Comparison of ENCODE assay signal across 1 cellular context in genomic region chrX:49166914-49167739, GRCh38.
A peak's percentile ranks its signal among the peaks of the same experiment; 100 is the strongest.
TF ChIP-seq lines count a peak whose summit lies in the region.

No MANE protein-coding gene starts in this region.

TF ChIP-seq in K562, 482 proteins besides CTCF, POLR2A, EP300 and RAD21 (continued from another document and continues in another):
- TF ChIP-seq NEUROD1 (IDR thresholded peaks at IDR 0.05; ENCODE audit: borderline replicate concordance, low read depth, low read length, partially characterized antibody) (peak; percentile 82), ZBTB40 (IDR thresholded peaks at IDR 0.05) (peak; percentile 43; the same call in 1 of the 2 replicates), ZBTB40 (CRISPR knock-in tag; IDR thresholded peaks at IDR 0.05) (no peak), POU5F1 (IDR thresholded peaks at IDR 0.05; ENCODE audit: borderline replicate concordance, low read depth, low read length, partially characterized antibody) (no peak), TBP (optimal IDR thresholded peaks at IDR 0.05; ENCODE audit: low read depth, low read length) (peak; percentile 64), ZNF445 (CRISPR knock-in tag; IDR thresholded peaks at IDR 0.05; ENCODE audit: low read depth) (no peak), ZNF318 (IDR thresholded peaks at IDR 0.05; ENCODE audit: borderline replicate concordance in 1 of 2, low read depth in 1 of 2) (peak in 1 of 2 experiments; percentile 71; a peak in 2 of 4 replicates), ATF2 (CRISPR knock-in tag; IDR thresholded peaks at IDR 0.05) (no peak), ZFX (CRISPR knock-in tag; IDR thresholded peaks at IDR 0.05) (peak; percentile 59; the same call in 1 of the 2 replicates), MAZ (CRISPR knock-in tag; conservative IDR thresholded peaks at IDR 0.05 in 1 of 2, IDR thresholded peaks at IDR 0.05 in 1 of 2) (peak in 1 of 2 experiments; percentile 54; a peak in 1 of 4 replicates), TRIM24 (IDR thresholded peaks at IDR 0.05) (peak; percentile 27 to 70; a peak in 2 of 4 replicates), ZFPM2 (CRISPR knock-in tag; IDR thresholded peaks at IDR 0.05) (no peak), ATF1 (CRISPR knock-in tag; IDR thresholded peaks at IDR 0.05) (no peak), ATF1 (tag; IDR thresholded peaks at IDR 0.05) (peak; percentile 46; the same call in 1 of the 2 replicates), ZBTB17 (CRISPR knock-in tag; IDR thresholded peaks at IDR 0.05) (0 out of 2 replicates have a peak, but pooled peaks have one; percentile 14), NFXL1 (CRISPR knock-in tag; IDR thresholded peaks at IDR 0.05) (no peak), ZNF324 (CRISPR knock-in tag; IDR thresholded peaks at IDR 0.05) (no peak), ZNF76 (CRISPR knock-in tag; IDR thresholded peaks at IDR 0.05; ENCODE audit: borderline replicate concordance) (peak; percentile 7; the same call in 1 of the 2 replicates), LARP7 (IDR thresholded peaks at IDR 0.05) (0 out of 2 replicates have a peak, but pooled peaks have one; percentile 12), SPI1 (IDR thresholded peaks at IDR 0.05; ENCODE audit: borderline replicate concordance, low read depth, low read length) (peak; percentile 66), RFX5 (IDR thresholded peaks at IDR 0.05; ENCODE audit: low read depth, low read length) (no peak), DMBX1 (CRISPR knock-in tag; IDR thresholded peaks at IDR 0.05; ENCODE audit: borderline replicate concordance) (peak; percentile 38; the same call in 1 of the 2 replicates), MYBL2 (IDR thresholded peaks at IDR 0.05; ENCODE audit: low read depth) (no peak), MYBL2 (CRISPR knock-in tag; IDR thresholded peaks at IDR 0.05; ENCODE audit: borderline replicate concordance) (no peak)
- TF ChIP-seq, protein P1, sequence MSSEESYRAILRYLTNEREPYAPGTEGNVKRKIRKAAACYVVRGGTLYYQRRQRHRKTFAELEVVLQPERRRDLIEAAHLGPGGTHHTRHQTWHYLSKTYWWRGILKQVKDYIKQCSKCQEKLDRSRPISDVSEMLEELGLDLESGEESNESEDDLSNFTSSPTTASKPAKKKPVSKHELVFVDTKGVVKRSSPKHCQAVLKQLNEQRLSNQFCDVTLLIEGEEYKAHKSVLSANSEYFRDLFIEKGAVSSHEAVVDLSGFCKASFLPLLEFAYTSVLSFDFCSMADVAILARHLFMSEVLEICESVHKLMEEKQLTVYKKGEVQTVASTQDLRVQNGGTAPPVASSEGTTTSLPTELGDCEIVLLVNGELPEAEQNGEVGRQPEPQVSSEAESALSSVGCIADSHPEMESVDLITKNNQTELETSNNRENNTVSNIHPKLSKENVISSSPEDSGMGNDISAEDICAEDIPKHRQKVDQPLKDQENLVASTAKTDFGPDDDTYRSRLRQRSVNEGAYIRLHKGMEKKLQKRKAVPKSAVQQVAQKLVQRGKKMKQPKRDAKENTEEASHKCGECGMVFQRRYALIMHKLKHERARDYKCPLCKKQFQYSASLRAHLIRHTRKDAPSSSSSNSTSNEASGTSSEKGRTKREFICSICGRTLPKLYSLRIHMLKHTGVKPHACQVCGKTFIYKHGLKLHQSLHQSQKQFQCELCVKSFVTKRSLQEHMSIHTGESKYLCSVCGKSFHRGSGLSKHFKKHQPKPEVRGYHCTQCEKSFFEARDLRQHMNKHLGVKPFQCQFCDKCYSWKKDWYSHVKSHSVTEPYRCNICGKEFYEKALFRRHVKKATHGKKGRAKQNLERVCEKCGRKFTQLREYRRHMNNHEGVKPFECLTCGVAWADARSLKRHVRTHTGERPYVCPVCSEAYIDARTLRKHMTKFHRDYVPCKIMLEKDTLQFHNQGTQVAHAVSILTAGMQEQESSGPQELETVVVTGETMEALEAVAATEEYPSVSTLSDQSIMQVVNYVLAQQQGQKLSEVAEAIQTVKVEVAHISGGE (CRISPR knock-in tag; IDR thresholded peaks at IDR 0.05), result peak in 1 of 3 experiments; percentile 52; a peak in 1 of 6 replicates
- TF ChIP-seq, protein P2, sequence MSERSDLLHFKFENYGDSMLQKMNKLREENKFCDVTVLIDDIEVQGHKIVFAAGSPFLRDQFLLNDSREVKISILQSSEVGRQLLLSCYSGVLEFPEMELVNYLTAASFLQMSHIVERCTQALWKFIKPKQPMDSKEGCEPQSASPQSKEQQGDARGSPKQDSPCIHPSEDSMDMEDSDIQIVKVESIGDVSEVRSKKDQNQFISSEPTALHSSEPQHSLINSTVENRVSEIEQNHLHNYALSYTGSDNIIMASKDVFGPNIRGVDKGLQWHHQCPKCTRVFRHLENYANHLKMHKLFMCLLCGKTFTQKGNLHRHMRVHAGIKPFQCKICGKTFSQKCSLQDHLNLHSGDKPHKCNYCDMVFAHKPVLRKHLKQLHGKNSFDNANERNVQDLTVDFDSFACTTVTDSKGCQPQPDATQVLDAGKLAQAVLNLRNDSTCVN (CRISPR knock-in tag; IDR thresholded peaks at IDR 0.05), result 0 out of 2 replicates have a peak, but pooled peaks have one; percentile 43
